Comparison of ENCODE assay signal across 8 cellular contexts in genomic region chr16:1300664-1301476, GRCh38. TPM values are rescaled to one million over a fixed set of nuclear protein-coding genes. Genes with fewer than 3 reads are reported as not detected.
DNase-seq lines count a peak whose midpoint lies in the region; ATAC-seq and TF ChIP-seq lines count a peak whose summit lies in the region.

No MANE protein-coding gene starts in this region.

- ATAC-seq in T-helper 17 cell, result peak; percentile 59
- ATAC-seq in HG02981 (IDR thresholded peaks at IDR 0.05; ENCODE audit: unreplicated experiment), result no peak
- ATAC-seq in HG03039 (IDR thresholded peaks at IDR 0.05; ENCODE audit: unreplicated experiment), result no peak

- H3K4me2 ChIP-seq in hepatocyte (peak overlapping the region; percentile 73), smooth muscle cell (peak overlapping the region; percentile 59)

- peaks cover 5% of the 10 kb centered on the region for H3F3A ChIP-seq in smooth muscle cell (ENCODE audit: low read depth)

- 8% methylated on average over 19 of the region's 42 CpGs for WGBS in hepatocyte (ENCODE audit: low lambda C conversion rate, missing lambda C conversion rate)
- WGBS in smooth muscle cell (ENCODE audit: low lambda C conversion rate), result 18% methylated on average over 29 of the region's 42 CpGs

- H3K4me3 ChIP-seq in HL-60 (replicated peaks; ENCODE audit: insufficient read depth, low read length) (no peak overlapping the region), hepatocyte (no peak overlapping the region), smooth muscle cell (no peak overlapping the region)

- H3K4me1 ChIP-seq in hepatocyte (ENCODE audit: insufficient read depth), result peaks cover 14% of the 10 kb centered on the region
- no peaks in the 10 kb centered on the region for H3K4me1 ChIP-seq in smooth muscle cell (ENCODE audit: low read depth)

- H3K27me3 ChIP-seq in HL-60 (ENCODE audit: insufficient read depth, poor library complexity, severe bottlenecking) (no peaks in the 10 kb centered on the region), hepatocyte (no peaks in the 10 kb centered on the region), smooth muscle cell (ENCODE audit: low read depth) (peaks cover 6% of the 10 kb centered on the region)

- no peaks in the 10 kb centered on the region for H3K9me2 ChIP-seq in hepatocyte (replicated peaks; ENCODE audit: insufficient read depth)

- H3K4me1 Mint-ChIP-seq in T-helper 17 cell, result peaks cover 17% of the 10 kb centered on the region

- TF ChIP-seq CTCF in HL-60 (IDR thresholded peaks at IDR 0.05; ENCODE audit: insufficient read depth, low read length) (peak; percentile 68), hepatocyte (IDR thresholded peaks at IDR 0.05; ENCODE audit: poor library complexity) (peak; percentile 78), smooth muscle cell (IDR thresholded peaks at IDR 0.05; ENCODE audit: borderline replicate concordance, insufficient read depth, poor library complexity, severe bottlenecking) (peak; percentile 77)

- DNase-seq in CD1c-positive myeloid dendritic cell (ENCODE audit: extremely low spot score) (peak; percentile 74), HL-60 (ENCODE audit: low read depth in 1 of 2, low spot score in 1 of 2) (peak in 1 of 2 experiments; percentile 58), T-helper 17 cell (peak; percentile 60 to 74 (median 60)), anterior cingulate cortex (lab: John Stamatoyannopoulos, UW) (peak in 40 of 58 donors; percentile 4 to 60 (median 25)), hepatocyte (ENCODE audit: low spot score) (peak; percentile 84), smooth muscle cell (lab: John Stamatoyannopoulos, UW; ENCODE audit: unreplicated experiment) (peak; percentile 21)

- H2AFZ ChIP-seq in hepatocyte (no peak overlapping the region), smooth muscle cell (ENCODE audit: low read depth) (no peak overlapping the region)

- H3K36me3 ChIP-seq in hepatocyte (replicated peaks; ENCODE audit: insufficient read depth, low read depth), result no peaks in the 10 kb centered on the region
- no peaks in the 10 kb centered on the region for H3K36me3 ChIP-seq in smooth muscle cell (ENCODE audit: low read depth)

- no peaks in the 10 kb centered on the region for H4K20me1 ChIP-seq in hepatocyte (ENCODE audit: insufficient read depth, poor library complexity, severe bottlenecking)
- H4K20me1 ChIP-seq in smooth muscle cell (ENCODE audit: low read depth), result no peaks in the 10 kb centered on the region

- no peak overlapping the region for H3K4me3 Mint-ChIP-seq in T-helper 17 cell

- H3K9ac ChIP-seq in smooth muscle cell (ENCODE audit: low read depth), result no peak overlapping the region

- H3K27ac ChIP-seq in HL-60 (replicated peaks) (no peak overlapping the region), hepatocyte (no peak overlapping the region), smooth muscle cell (ENCODE audit: low read depth) (no peak overlapping the region)

- peaks cover 2% of the 10 kb centered on the region for H3K36me3 Mint-ChIP-seq in T-helper 17 cell (ENCODE audit: low read depth)

- peaks cover 21% of the 10 kb centered on the region for H3K27me3 Mint-ChIP-seq in T-helper 17 cell

- H3K79me2 ChIP-seq in hepatocyte, result no peaks in the 10 kb centered on the region
- no peaks in the 10 kb centered on the region for H3K79me2 ChIP-seq in smooth muscle cell (ENCODE audit: low read depth)

- H3K9me3 ChIP-seq in T-helper 17 cell (ENCODE audit: control insufficient read depth, low read length, poor library complexity, severe bottlenecking) (no peaks in the 10 kb centered on the region), hepatocyte (ENCODE audit: low read depth) (no peaks in the 10 kb centered on the region), smooth muscle cell (replicated peaks; ENCODE audit: low read depth) (no peaks in the 10 kb centered on the region)

- H3K27ac Mint-ChIP-seq in T-helper 17 cell, result no peak overlapping the region

RNA-seq across cellular contexts. Expression of gene UBE2I, which starts 8.6 kb away (rescaled TPM):
- total RNA-seq in T-helper 17 cell (100 to 1,000 TPM; 233 to 249 TPM), hepatocyte (76.0 and 78.8 TPM in 2 replicates), smooth muscle cell (51.5 and 95.9 TPM in 2 replicates)
- polyA plus RNA-seq in hepatocyte (150 and 183 TPM in 2 replicates), smooth muscle cell (169 and 180 TPM in 2 replicates)

RNA-seq across cellular contexts. Expression of gene BAIAP3, which starts 32.6 kb away (rescaled TPM):
- total RNA-seq in T-helper 17 cell (10 to 100 TPM; 11.8 to 20.0 TPM), hepatocyte (1.8 and 3.0 TPM in 2 replicates), smooth muscle cell (0.31 TPM in 1 of 2 replicates, not detected in the other)
- polyA plus RNA-seq in hepatocyte (2.4 and 5.5 TPM in 2 replicates), smooth muscle cell (0.34 and 0.51 TPM in 2 replicates)

RNA-seq across cellular contexts. Expression of gene TPSD1, which starts 45.0 kb away (rescaled TPM):
- total RNA-seq in T-helper 17 cell (not detected), hepatocyte (not detected in 2 replicates), smooth muscle cell (not detected in 2 replicates)
- polyA plus RNA-seq in hepatocyte (not detected in 2 replicates), smooth muscle cell (not detected in 2 replicates)

RNA-seq across cellular contexts. Expression of gene TSR3, which starts 50.8 kb away (rescaled TPM):
- 10 to 100 TPM; 24.4 to 27.7 TPM for total RNA-seq in T-helper 17 cell
- 65.5 and 73.0 TPM in 2 replicates for total RNA-seq in hepatocyte
- 137 and 138 TPM in 2 replicates for polyA plus RNA-seq in hepatocyte
- 54.9 and 55.2 TPM in 2 replicates for total RNA-seq in smooth muscle cell
- polyA plus RNA-seq in smooth muscle cell, result 142 TPM in 2 replicates

RNA-seq across cellular contexts. Expression of gene GNPTG, which starts 50.9 kb away (rescaled TPM):
- 10 to 100 TPM; 39.2 to 48.0 TPM for total RNA-seq in T-helper 17 cell
- total RNA-seq in hepatocyte, result 70.1 and 76.6 TPM in 2 replicates
- polyA plus RNA-seq in hepatocyte, result 133 and 161 TPM in 2 replicates
- 28.0 and 34.4 TPM in 2 replicates for total RNA-seq in smooth muscle cell
- 73.3 and 79.2 TPM in 2 replicates for polyA plus RNA-seq in smooth muscle cell
